ENCODE assay signal across 9 cellular contexts in the genomic region with DNA sequence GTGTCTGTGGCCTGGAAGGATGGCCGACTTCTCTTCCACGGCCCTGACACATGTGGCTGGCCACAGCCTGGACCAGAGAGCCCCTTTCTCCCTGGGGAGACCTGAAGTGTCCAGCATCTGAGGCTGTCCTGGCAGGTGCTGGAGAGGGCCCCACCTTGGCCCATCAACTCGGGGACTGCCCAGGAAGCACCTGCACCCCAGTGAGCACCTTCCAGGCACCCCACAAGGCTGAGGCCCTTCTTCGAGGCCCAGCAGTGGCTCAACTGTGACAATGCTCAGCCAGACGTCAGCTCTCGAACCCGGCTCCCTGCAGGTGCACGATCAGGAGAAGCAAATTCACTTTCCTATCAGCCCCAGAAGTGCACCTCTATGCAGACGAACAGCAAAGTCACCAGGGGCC. TPM values are rescaled to one million over a fixed set of nuclear protein-coding genes. Genes with fewer than 3 reads are reported as not detected.
A peak's percentile ranks its signal among the peaks of the same experiment; 100 is the strongest.
DNase-seq lines count a peak whose midpoint lies in the region; ATAC-seq and TF ChIP-seq lines count a peak whose summit lies in the region.
"Had no signal": no experiment of that assay in that cellular context is flagged by ENCODE, and none has a peak within 500 bp of the region (broad histone marks: within the 10 kb centered on the region; RNA-seq: fewer than 3 reads in every experiment).

No MANE protein-coding gene starts in this region.

- no peaks in the 10 kb centered on the region for H3K27me3 ChIP-seq in brain microvascular endothelial cell (replicated peaks)

- H3K27ac ChIP-seq in brain microvascular endothelial cell, result peak overlapping the region; percentile 69

- no peak for ATAC-seq in stimulated activated naive CD8-positive, alpha-beta T cell treated with anti-CD3 and anti-CD28 coated beads, Interleukin-15, Interleukin-2, amounts not matched to agents 100 U/mL and 50 U/mL, for 24 hours
- peak; percentile 15 for ATAC-seq in HG03139 (IDR thresholded peaks at IDR 0.05; ENCODE audit: unreplicated experiment)

- H3K9me3 Mint-ChIP-seq in stimulated activated naive CD8-positive, alpha-beta T cell treated with anti-CD3 and anti-CD28 coated beads, Interleukin-15, Interleukin-2, amounts not matched to agents 100 ng/mL and 50 ng/mL, for 24 hours, result no peaks in the 10 kb centered on the region
- no peaks in the 10 kb centered on the region for H3K9me3 Mint-ChIP-seq in mesothelial cell of epicardium

- no peaks in the 10 kb centered on the region for H3K27me3 Mint-ChIP-seq in stimulated activated naive CD8-positive, alpha-beta T cell treated with anti-CD3 and anti-CD28 coated beads, Interleukin-15, Interleukin-2, amounts not matched to agents 100 ng/mL and 50 ng/mL, for 24 hours
- H3K27me3 Mint-ChIP-seq in mesothelial cell of epicardium (ENCODE audit: low read depth), result no peaks in the 10 kb centered on the region

- H3K4me3 ChIP-seq in brain microvascular endothelial cell (ENCODE audit: low read depth, low read length), result no peak overlapping the region

- peaks cover 2% of the 10 kb centered on the region for H3K36me3 ChIP-seq in brain microvascular endothelial cell (replicated peaks)

- no peak for DNase-seq in stimulated activated naive CD8-positive, alpha-beta T cell treated with anti-CD3 and anti-CD28 coated beads, Interleukin-15, Interleukin-2, amounts not matched to agents 100 U/mL and 50 U/mL, for 24 hours
- no peak for DNase-seq in brain microvascular endothelial cell
- DNase-seq in effector CD8-positive, alpha-beta T cell (lab: John Stamatoyannopoulos, UW), result no peak
- DNase-seq in NCI-H1092 treated with DMSO at 0.1 percent for 48 hours (lab: John Stamatoyannopoulos, UW), result no peak
- no peak for DNase-seq in NCI-H1436 treated with DMSO at 0.1 percent for 48 hours (lab: John Stamatoyannopoulos, UW)
- no peak for DNase-seq in mesothelial cell of epicardium (ENCODE audit: low spot score in 2 of 2, unreplicated experiment in 2 of 2)
- DNase-seq: COR-L47 had no signal

- peak overlapping the region; percentile 53 for H3K4me3 Mint-ChIP-seq in stimulated activated naive CD8-positive, alpha-beta T cell treated with anti-CD3 and anti-CD28 coated beads, Interleukin-15, Interleukin-2, amounts not matched to agents 100 ng/mL and 50 ng/mL, for 24 hours
- no peak overlapping the region for H3K4me3 Mint-ChIP-seq in mesothelial cell of epicardium

- in situ Hi-C loops in brain microvascular endothelial cell (cut with HindIII; ENCODE audit: low pct_ligation_motif_present, low sequenced_read_pairs), result no loop called here

- TF ChIP-seq CTCF in brain microvascular endothelial cell (IDR thresholded peaks at IDR 0.05; ENCODE audit: low read depth, low read length, missing control alignments) (no peak), mesothelial cell of epicardium (IDR thresholded peaks at IDR 0.05; ENCODE audit: unreplicated experiment) (no peak)

- peaks cover 63% of the 10 kb centered on the region for H3K36me3 Mint-ChIP-seq in stimulated activated naive CD8-positive, alpha-beta T cell treated with anti-CD3 and anti-CD28 coated beads, Interleukin-15, Interleukin-2, amounts not matched to agents 100 ng/mL and 50 ng/mL, for 24 hours (ENCODE audit: low read depth)
- H3K36me3 Mint-ChIP-seq in mesothelial cell of epicardium, result peaks cover 6% of the 10 kb centered on the region

- peaks cover 90% of the 10 kb centered on the region for H3K4me1 Mint-ChIP-seq in stimulated activated naive CD8-positive, alpha-beta T cell treated with anti-CD3 and anti-CD28 coated beads, Interleukin-15, Interleukin-2, amounts not matched to agents 100 ng/mL and 50 ng/mL, for 24 hours (ENCODE audit: low read depth)
- peaks cover 19% of the 10 kb centered on the region for H3K4me1 Mint-ChIP-seq in mesothelial cell of epicardium

- H3K27ac Mint-ChIP-seq in stimulated activated naive CD8-positive, alpha-beta T cell treated with anti-CD3 and anti-CD28 coated beads, Interleukin-15, Interleukin-2, amounts not matched to agents 100 ng/mL and 50 ng/mL, for 24 hours, result peak overlapping the region; percentile 96
- H3K27ac Mint-ChIP-seq in mesothelial cell of epicardium, result no peak overlapping the region

RNA-seq across cellular contexts. Expression of gene RGS10, which starts 24.3 kb away (rescaled TPM):
- total RNA-seq in mesothelial cell of epicardium, result 15.4 to 17.4 TPM (median 16.7 TPM) in 3 replicates
